2 cellular contexts compared by ENCODE assay signal in the genomic region with DNA sequence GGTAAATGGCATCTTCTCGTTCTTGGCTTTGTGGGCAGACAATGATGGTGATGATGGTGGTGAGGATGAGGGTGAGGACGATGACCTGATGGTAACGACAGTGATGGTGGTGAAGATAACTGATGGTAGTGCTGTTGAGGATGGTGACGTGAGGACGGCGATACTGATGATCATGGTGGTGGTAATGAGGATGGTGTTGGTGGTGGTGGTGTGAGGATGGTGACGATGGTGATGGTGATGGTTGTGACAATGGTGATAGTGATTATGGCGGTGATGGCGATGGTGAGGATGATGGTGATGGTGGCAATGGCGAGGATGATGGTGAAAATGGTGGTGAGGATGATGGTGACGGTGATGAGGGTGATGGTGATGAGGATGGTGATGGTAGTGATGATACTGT.
TF ChIP-seq lines count a peak whose summit lies in the region.

No MANE protein-coding gene starts in this region.

TF ChIP-seq in GM12891, 5 proteins besides CTCF, POLR2A, EP300 and RAD21:
- no peak for TF ChIP-seq POU2F2 (IDR thresholded peaks at IDR 0.05; ENCODE audit: low read depth, low read length)
- no peak for TF ChIP-seq TAF1 (IDR thresholded peaks at IDR 0.05; ENCODE audit: low read depth, low read length)
- TF ChIP-seq PAX5 (IDR thresholded peaks at IDR 0.05; ENCODE audit: insufficient read depth, low read length, severe bottlenecking): no peak
- TF ChIP-seq POLR2AphosphoS5 (IDR thresholded peaks at IDR 0.05; ENCODE audit: low read depth, low read length): no peak
- TF ChIP-seq SPI1 (IDR thresholded peaks at IDR 0.05; ENCODE audit: low read depth, low read length): no peak
TF ChIP-seq in GM12891: peak in this region for 0.

TF ChIP-seq in H1, 55 proteins besides CTCF, POLR2A, EP300 and RAD21:
- no peak for TF ChIP-seq KDM1A (IDR thresholded peaks at IDR 0.05; ENCODE audit: borderline replicate concordance, low read length)
- TF ChIP-seq CBX5 (IDR thresholded peaks at IDR 0.05; ENCODE audit: low read depth, low read length): no peak
- TF ChIP-seq CTBP2 (IDR thresholded peaks at IDR 0.05; ENCODE audit: borderline replicate concordance, insufficient read depth, insufficient read length, low read length): no peak
- no peak for TF ChIP-seq KDM5A (IDR thresholded peaks at IDR 0.05; ENCODE audit: low read length)
- TF ChIP-seq SIRT6 (IDR thresholded peaks at IDR 0.05; ENCODE audit: low read length): no peak
- no peak for TF ChIP-seq EZH2 (IDR thresholded peaks at IDR 0.05; ENCODE audit: low read depth, low read length, severe bottlenecking)
- TF ChIP-seq NANOG (IDR thresholded peaks at IDR 0.05; ENCODE audit: insufficient read depth, low read depth, low read length, poor library complexity, severe bottlenecking): no peak
- TF ChIP-seq SP1 (IDR thresholded peaks at IDR 0.05; ENCODE audit: low read depth, low read length): no peak
- TF ChIP-seq MAX (IDR thresholded peaks at IDR 0.05): no peak
- TF ChIP-seq BCL11A (IDR thresholded peaks at IDR 0.05; ENCODE audit: low read depth in 2 of 2, low read length in 2 of 2): no peak
- TF ChIP-seq BRCA1 (IDR thresholded peaks at IDR 0.05; ENCODE audit: low read depth, low read length): no peak
